ENCODE assay signal across 9 cellular contexts in the genomic region with DNA sequence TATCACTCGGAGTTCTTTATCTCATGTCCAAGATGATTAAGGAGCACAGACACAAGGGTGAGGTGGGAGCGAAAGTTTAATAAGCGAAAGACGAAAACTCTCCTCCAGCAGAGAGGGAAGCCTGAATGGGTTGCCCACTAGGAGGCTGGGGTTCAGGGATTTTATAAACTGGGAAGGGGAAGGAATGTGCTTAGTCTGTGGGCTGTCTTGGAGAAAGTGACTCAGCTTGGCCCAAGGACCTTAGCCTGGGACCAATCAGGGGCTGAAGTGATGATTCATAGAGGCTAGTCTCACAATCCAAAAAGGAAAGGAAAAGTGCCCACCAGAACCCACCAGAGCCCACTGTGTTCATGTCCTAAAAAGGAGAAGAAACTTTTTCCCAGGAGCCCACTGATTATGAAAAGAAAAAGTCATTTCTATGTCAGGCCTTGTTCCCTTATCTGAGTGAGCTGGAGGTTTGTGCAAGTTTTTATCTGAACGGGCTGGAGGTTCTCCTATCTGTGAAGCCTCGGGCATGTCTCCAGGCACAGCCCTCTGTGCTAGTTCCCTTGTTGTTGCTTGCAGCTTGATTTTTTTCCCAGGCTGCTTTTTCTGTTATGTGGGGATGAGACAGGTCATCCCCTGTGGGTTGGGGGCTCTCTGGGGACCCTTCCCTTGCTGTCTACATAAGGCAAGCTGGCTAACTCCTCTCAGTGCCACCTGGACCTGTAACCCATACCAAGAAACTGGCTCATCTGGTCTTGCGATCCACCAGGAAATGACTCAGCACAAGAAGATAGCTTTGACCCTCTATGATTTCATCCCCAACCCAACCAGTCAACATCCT. TPM values are rescaled to one million over a fixed set of nuclear protein-coding genes. Genes with fewer than 3 reads are reported as not detected.
DNase-seq lines count a peak whose midpoint lies in the region; ATAC-seq and TF ChIP-seq lines count a peak whose summit lies in the region.
"Had no signal": no experiment of that assay in that cellular context is flagged by ENCODE, and none has a peak within 500 bp of the region (broad histone marks: within the 10 kb centered on the region; RNA-seq: fewer than 3 reads in every experiment).

No MANE protein-coding gene starts in this region.

- H3K27me3 ChIP-seq in fibroblast of lung (ENCODE audit: control insufficient read depth, insufficient read depth, low read length) (no peaks in the 10 kb centered on the region), osteoblast (ENCODE audit: insufficient read depth, low read length) (no peaks in the 10 kb centered on the region)

- H3K27me3 Mint-ChIP-seq in CD14-positive monocyte (ENCODE audit: low read depth in 3 of 3): peaks cover 0 to 3% (median 0%) of the 10 kb centered on the region in 3 donors

- no peaks in the 10 kb centered on the region for H3K79me2 ChIP-seq in fibroblast of lung (ENCODE audit: control insufficient read depth, insufficient read depth, low read length)
- no peaks in the 10 kb centered on the region for H3K79me2 ChIP-seq in osteoblast (ENCODE audit: insufficient read depth, low read length)

- TF ChIP-seq CTCF in CD14-positive monocyte (IDR thresholded peaks at IDR 0.05) (no peak), fibroblast of lung (conservative IDR thresholded peaks at IDR 0.05 in 1 of 2, IDR thresholded peaks at IDR 0.05 in 1 of 2; ENCODE audit: low read depth in 1 of 2, low read length in 2 of 2) (peak; percentile 36 to 41), osteoblast (IDR thresholded peaks at IDR 0.05; ENCODE audit: extremely low read depth, low read depth, low read length) (peak; percentile 28)

- no peak for ATAC-seq in GM21619 (IDR thresholded peaks at IDR 0.05; ENCODE audit: unreplicated experiment)

- peak overlapping the region in 1 of 2 donors; percentile 40 for H3K4me3 Mint-ChIP-seq in CD14-positive monocyte

- peak overlapping the region in 1 of 4 experiments; percentile 21 for H3K4me3 ChIP-seq in fibroblast of lung (replicated peaks in 1 of 4; ENCODE audit: control extremely low read depth in 1 of 4, insufficient read depth in 1 of 4, low read depth in 3 of 4, low read length in 4 of 4)
- peak overlapping the region; percentile 48 for H3K4me3 ChIP-seq in osteoblast (ENCODE audit: insufficient read depth, low read length)

- H4K20me1 ChIP-seq in fibroblast of lung (ENCODE audit: control insufficient read depth, extremely low read depth, insufficient read depth, low read length) (no peaks in the 10 kb centered on the region), osteoblast (ENCODE audit: insufficient read depth, low read length) (no peaks in the 10 kb centered on the region)

- peaks cover 0 to 11% of the 10 kb centered on the region in 2 donors for H3K36me3 Mint-ChIP-seq in CD14-positive monocyte

- H3K9me3 Mint-ChIP-seq in CD14-positive monocyte: peaks cover 12 to 35% (median 25%) of the 10 kb centered on the region in 7 donors

- peak overlapping the region; percentile 48 to 89 (median 76) for H3K27ac Mint-ChIP-seq in CD14-positive monocyte

- H3K27ac ChIP-seq in fibroblast of lung (ENCODE audit: insufficient read depth, low read length): peak overlapping the region; percentile 88
- H3K27ac ChIP-seq in osteoblast (ENCODE audit: low read depth, low read length): peak overlapping the region; percentile 85

- H3K36me3 ChIP-seq in fibroblast of lung (ENCODE audit: control insufficient read depth, insufficient read depth, low read length) (no peaks in the 10 kb centered on the region), osteoblast (ENCODE audit: insufficient read depth, low read length) (no peaks in the 10 kb centered on the region)

- H2AFZ ChIP-seq in fibroblast of lung (ENCODE audit: low read length) (no peak overlapping the region), osteoblast (ENCODE audit: low read length) (peak overlapping the region; percentile 32)

- no peaks in the 10 kb centered on the region for H3K9me3 ChIP-seq in fibroblast of lung (ENCODE audit: control insufficient read depth, insufficient read depth, low read depth, low read length)
- peaks cover 3% of the 10 kb centered on the region for H3K9me3 ChIP-seq in osteoblast (ENCODE audit: low read depth, low read length)

- H3K4me1 ChIP-seq in fibroblast of lung (ENCODE audit: control insufficient read depth, extremely low read depth, insufficient read depth, low read length) (peaks cover under 1% of the 10 kb centered on the region), osteoblast (ENCODE audit: insufficient read depth, low read length) (peaks cover 15% of the 10 kb centered on the region)

- no peak overlapping the region for H3K9ac ChIP-seq in fibroblast of lung (ENCODE audit: insufficient read depth, low read length)

- intact Hi-C loops in CD14-positive monocyte (cut with micrococcal nuclease): loop anchor here in 1 of 2 donors (5.0 kb wide), 1 partner anchor 39 kb away; the partner anchor contains the start of gene LGMN

- DNase-seq in CD14-positive monocyte (ENCODE audit: low spot score) (peak; percentile 62), OCI-M2 (lab: John Stamatoyannopoulos, UW; ENCODE audit: unreplicated experiment) (peak; percentile 82), fibroblast of lung (ENCODE audit: low read depth in 2 of 2) (peak; percentile 81 to 92), osteoblast (ENCODE audit: insufficient read length, low spot score, missing footprints) (peak; percentile 85), NCI-H69 (lab: John Stamatoyannopoulos, UW) (no peak), SHP77 (lab: John Stamatoyannopoulos, UW) (no peak)
- no peak for DNase-seq in NK-92 treated with Interleukin-12 subunit alpha and Interleukin-12 subunit beta, amount 100 ng/mL, for 24 hours (lab: John Stamatoyannopoulos, UW)
- DNase-seq: NCI-H510A treated with DMSO at 0.1 percent for 48 hours had no signal

- peaks cover 24% of the 10 kb centered on the region for H3K4me1 Mint-ChIP-seq in CD14-positive monocyte

- H3K4me2 ChIP-seq in fibroblast of lung (ENCODE audit: extremely low read depth, insufficient read depth, low read length) (peak overlapping the region; percentile 33), osteoblast (ENCODE audit: insufficient read depth, low read length) (peak overlapping the region; percentile 63)

RNA-seq across cellular contexts. Expression of gene GOLGA5, which starts 8.3 kb away (rescaled TPM):
- polyA plus RNA-seq in CD14-positive monocyte: 10 to 100 TPM; 12.4 to 19.0 TPM
- 46.9 and 47.3 TPM in 2 replicates for total RNA-seq in fibroblast of lung
- 44.8 and 71.1 TPM in 2 replicates for polyA plus RNA-seq in fibroblast of lung
- 30.6 and 43.5 TPM in 2 replicates for polyA plus RNA-seq in fibroblast of lung (2012)
- 3.4 and 11.5 TPM in 2 replicates for polyA minus RNA-seq in fibroblast of lung (ENCODE audit: low replicate concordance)
- 73.1 and 76.6 TPM in 2 replicates for total RNA-seq in osteoblast

RNA-seq across cellular contexts. Expression of gene LGMN, which starts 37.4 kb away (rescaled TPM):
- 1 to 10 TPM; 1.7 to 3.3 TPM for polyA plus RNA-seq in CD14-positive monocyte
- total RNA-seq in fibroblast of lung: 22.3 and 22.6 TPM in 2 replicates
- 25.5 and 61.0 TPM in 2 replicates for polyA plus RNA-seq in fibroblast of lung
- 16.8 and 36.6 TPM in 2 replicates for polyA plus RNA-seq in fibroblast of lung (2012)
- polyA minus RNA-seq in fibroblast of lung (ENCODE audit: low replicate concordance): 22.6 and 31.1 TPM in 2 replicates
- 67.5 and 89.4 TPM in 2 replicates for total RNA-seq in osteoblast

Comparison
In these comparisons a context has a peak if more than half of its experiments do, and no peak if none do; other contexts are left out.
1. DNase-seq: peak in CD14-positive monocyte (single experiment), OCI-M2 (single experiment), fibroblast of lung (2 of 2) and osteoblast (single experiment); none in NCI-H69 (single experiment), SHP77 (0 of 2) and NK-92 treated with Interleukin-12 subunit alpha and Interleukin-12 subunit beta, amount 100 ng/mL, for 24 hours (single experiment).